ENCODE assay signal across 8 cellular contexts in genomic region chr20:63829943-63830820, GRCh38. TPM values are rescaled to one million over a fixed set of nuclear protein-coding genes. Genes with fewer than 3 reads are reported as not detected.
DNase-seq lines count a peak whose midpoint lies in the region; ATAC-seq and TF ChIP-seq lines count a peak whose summit lies in the region.

No MANE protein-coding gene starts in this region.

- WGBS in SK-N-SH (ENCODE audit: low lambda C conversion rate), result 50% methylated on average over 16 of the region's 95 CpGs
- WGBS in esophagus muscularis mucosa, result 5% methylated on average over 19 of the region's 95 CpGs

- no peaks in the 10 kb centered on the region for H3K36me3 ChIP-seq in SK-N-SH (replicated peaks in 1 of 2; ENCODE audit: control insufficient read depth in 1 of 2, insufficient read depth in 2 of 2, low read length in 1 of 2)
- no peaks in the 10 kb centered on the region for H3K36me3 ChIP-seq in Panc1 (ENCODE audit: control insufficient read depth, insufficient read depth, low read length)
- peaks cover 0 to 3% (median 0%) of the 10 kb centered on the region in 4 donors for H3K36me3 ChIP-seq in esophagus muscularis mucosa
- H3K36me3 ChIP-seq in neutrophil, result no peaks in the 10 kb centered on the region

- H3K9me3 ChIP-seq in SK-N-SH, result no peaks in the 10 kb centered on the region
- no peaks in the 10 kb centered on the region for H3K9me3 ChIP-seq in Panc1 (ENCODE audit: control insufficient read depth, insufficient read depth, low read depth, low read length)
- no peaks in the 10 kb centered on the region for H3K9me3 ChIP-seq in esophagus muscularis mucosa
- H3K9me3 ChIP-seq in neutrophil, result no peaks in the 10 kb centered on the region

- H3K9ac ChIP-seq in SK-N-SH, result no peak overlapping the region

- no peaks in the 10 kb centered on the region for H3K9me2 ChIP-seq in SK-N-SH

- no TSS peak for BruUV-seq in Panc1 (replicated peaks; lab: Mats Ljungman, UMichigan)

- no peak for TF ChIP-seq CTCF in SK-N-SH (IDR thresholded peaks at IDR 0.05)
- TF ChIP-seq CTCF in Panc1 (IDR thresholded peaks at IDR 0.05), result no peak
- no peak for TF ChIP-seq CTCF in esophagus muscularis mucosa (IDR thresholded peaks at IDR 0.05)
- no peak for TF ChIP-seq CTCF in neutrophil (IDR thresholded peaks at IDR 0.05)

- CTCF ChIA-PET in SK-N-SH (lab: Yijun Ruan, JAX) (interaction anchor here (0.8 to 1.5 kb wide), 4 partner anchors 17 to 55 kb away, joined by 3 to 4 read pairs (median 3); no protein-coding TSS in a partner anchor), Panc1 (lab: Charles Lee) (no interaction called here)

- TF ChIP-seq EP300 in SK-N-SH (IDR thresholded peaks at IDR 0.05; ENCODE audit: borderline replicate concordance in 1 of 2, low read depth in 1 of 2, low read length in 1 of 2) (no peak), esophagus muscularis mucosa (IDR thresholded peaks at IDR 0.05) (no peak)

- POLR2A ChIA-PET in SK-N-SH (lab: Yijun Ruan, JAX), result no interaction called here
- POLR2A ChIA-PET in Panc1 (lab: Charles Lee), result no interaction called here

- intact Hi-C loops in Panc1 (cut with micrococcal nuclease; ENCODE audit: unreplicated experiment), result no loop called here
- intact Hi-C loops in esophagus muscularis mucosa (cut with DNase I), result loop anchor here (2.0 kb wide), 1 partner anchor 33 kb away; no protein-coding TSS in a partner anchor

- peak overlapping the region; percentile 63 for H3K4me2 ChIP-seq in SK-N-SH

- in situ Hi-C loops in Panc1 (cut with HindIII; ENCODE audit: low pct_unique_long_range_greater_than_20kb, low sequenced_read_pairs), result no loop called here

- TF ChIP-seq RAD21 in SK-N-SH (IDR thresholded peaks at IDR 0.05; ENCODE audit: low read length), result no peak

- peaks cover 5 to 19% of the 10 kb centered on the region in 2 experiments; a peak in 2 of 4 replicates for H3K4me1 ChIP-seq in SK-N-SH (ENCODE audit: control insufficient read depth in 1 of 2, insufficient read depth in 2 of 2, low read depth in 1 of 2, low read length in 1 of 2)
- H3K4me1 ChIP-seq in Panc1 (ENCODE audit: control insufficient read depth, insufficient read depth, low read length), result peaks cover 40% of the 10 kb centered on the region
- peaks cover 42 to 67% (median 59%) of the 10 kb centered on the region in 4 donors for H3K4me1 ChIP-seq in esophagus muscularis mucosa
- H3K4me1 ChIP-seq in neutrophil (ENCODE audit: control insufficient read depth in 1 of 2, insufficient read depth in 1 of 2, low read depth in 1 of 2, low read length in 1 of 2), result peaks cover 17 to 19% of the 10 kb centered on the region in 2 experiments

- peaks cover 4% of the 10 kb centered on the region for H3F3A ChIP-seq in SK-N-SH (replicated peaks; ENCODE audit: insufficient read depth)

- no peak overlapping the region for H2AFZ ChIP-seq in SK-N-SH (ENCODE audit: low read depth)

- peak; percentile 78 for DNase-seq in SK-N-SH
- no peak for DNase-seq in Panc1 (ENCODE audit: low read depth, low spot score)
- DNase-seq in esophagus muscularis mucosa (ENCODE audit: extremely low spot score), result no peak
- no peak for DNase-seq in T-helper 9 cell
- DNase-seq in effector CD8-positive, alpha-beta T cell (lab: John Stamatoyannopoulos, UW), result no peak
- no peak for DNase-seq in left lobe of liver (ENCODE audit: low spot score)

- ATAC-seq in SK-N-SH treated with all-trans-retinoic acid at 6 μM for 48 hours, result no peak
- no peak; the same call in none of the 2 replicates for ATAC-seq in Panc1
- ATAC-seq in left lobe of liver, result no peak

- TF ChIP-seq POLR2A in esophagus muscularis mucosa (IDR thresholded peaks at IDR 0.05; ENCODE audit: low read depth), result no peak

- peaks cover 6% of the 10 kb centered on the region; the same call in 1 of the 2 replicates for H3K27me3 ChIP-seq in SK-N-SH (ENCODE audit: insufficient read depth)
- no peaks in the 10 kb centered on the region for H3K27me3 ChIP-seq in Panc1 (ENCODE audit: control insufficient read depth, insufficient read depth, low read length)
- peaks cover 0 to 36% (median 0%) of the 10 kb centered on the region in 4 donors for H3K27me3 ChIP-seq in esophagus muscularis mucosa
- H3K27me3 ChIP-seq in neutrophil, result peaks cover 91% of the 10 kb centered on the region

- H3K79me2 ChIP-seq in SK-N-SH (ENCODE audit: insufficient read depth), result no peaks in the 10 kb centered on the region

- H3K4me3 ChIP-seq in SK-N-SH (ENCODE audit: low read depth in 2 of 2, low read length in 1 of 2) (peak overlapping the region; percentile 43 to 54), Panc1 (ENCODE audit: low read depth in 2 of 2, low read length in 2 of 2) (peak overlapping the region; percentile 53 to 63), esophagus muscularis mucosa (peak overlapping the region; percentile 74 to 91 (median 76)), neutrophil (ENCODE audit: low read depth in 1 of 2, low read length in 1 of 2) (peak overlapping the region; percentile 46 to 49)

- H4K20me1 ChIP-seq in SK-N-SH (ENCODE audit: insufficient read depth), result no peaks in the 10 kb centered on the region

- no peak overlapping the region for H3K27ac ChIP-seq in SK-N-SH (ENCODE audit: low read depth in 2 of 2, low read length in 1 of 2)
- peak overlapping the region; percentile 77 for H3K27ac ChIP-seq in Panc1 (ENCODE audit: low read length)
- H3K27ac ChIP-seq in esophagus muscularis mucosa (replicated peaks in 1 of 4), result peak overlapping the region; percentile 72 to 82 (median 77)
- peak overlapping the region; percentile 33 for H3K27ac ChIP-seq in neutrophil

TF ChIP-seq in SK-N-SH, 30 proteins besides CTCF, POLR2A, EP300 and RAD21 (continues in another document):
- TF ChIP-seq, protein P1, sequence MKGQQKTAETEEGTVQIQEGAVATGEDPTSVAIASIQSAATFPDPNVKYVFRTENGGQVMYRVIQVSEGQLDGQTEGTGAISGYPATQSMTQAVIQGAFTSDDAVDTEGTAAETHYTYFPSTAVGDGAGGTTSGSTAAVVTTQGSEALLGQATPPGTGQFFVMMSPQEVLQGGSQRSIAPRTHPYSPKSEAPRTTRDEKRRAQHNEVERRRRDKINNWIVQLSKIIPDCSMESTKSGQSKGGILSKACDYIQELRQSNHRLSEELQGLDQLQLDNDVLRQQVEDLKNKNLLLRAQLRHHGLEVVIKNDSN (IDR thresholded peaks at IDR 0.05; ENCODE audit: borderline replicate concordance, low read depth), result no peak
- no peak for TF ChIP-seq CHD2 (IDR thresholded peaks at IDR 0.05; ENCODE audit: low read length, partially characterized antibody)

TF ChIP-seq in SK-N-SH treated with all-trans-retinoic acid at 6 μM for 48 hours, 23 proteins besides CTCF, POLR2A, EP300 and RAD21:
- TF ChIP-seq ESRRG (CRISPR knock-in tag; IDR thresholded peaks at IDR 0.05), result no peak
- no peak for TF ChIP-seq SNAI2 (CRISPR knock-in tag; IDR thresholded peaks at IDR 0.05)
- TF ChIP-seq ARNTL (CRISPR knock-in tag; IDR thresholded peaks at IDR 0.05; ENCODE audit: borderline replicate concordance, low read depth), result no peak
- TF ChIP-seq CSRNP3 (CRISPR knock-in tag; IDR thresholded peaks at IDR 0.05), result no peak

RNA-seq across cellular contexts. Expression of gene ZBTB46, which starts 0.9 kb away (rescaled TPM):
- polyA plus RNA-seq in SK-N-SH (2012; rRNA removed), result 0.11 and 0.15 TPM in 2 replicates
- polyA plus RNA-seq in SK-N-SH (2012; cell fraction: cytosol; rRNA removed), result 0.10 and 0.26 TPM in 2 replicates
- polyA plus RNA-seq in SK-N-SH (2012; cell fraction: nucleus; rRNA removed), result 0.43 and 0.71 TPM in 2 replicates
- total RNA-seq in Panc1 (2021; ENCODE audit: unreplicated experiment) (15.2 TPM), esophagus muscularis mucosa (10 to 100 TPM in 3 of 4 donors, 1 to 10 TPM in 1; 9.6 to 22.8 (median 13.8) TPM), left lobe of liver (4.7 TPM)
- polyA plus RNA-seq in Panc1 (2012; ENCODE audit: insufficient read length), result 8.3 TPM

RNA-seq across cellular contexts. Expression of gene ABHD16B, which starts 31.1 kb away (rescaled TPM):
- not detected in 2 replicates for polyA plus RNA-seq in SK-N-SH (2012; rRNA removed)
- not detected in 2 replicates for polyA plus RNA-seq in SK-N-SH (2012; cell fraction: cytosol; rRNA removed)
- not detected in 2 replicates for polyA plus RNA-seq in SK-N-SH (2012; cell fraction: nucleus; rRNA removed)
- total RNA-seq in Panc1 (2021; ENCODE audit: unreplicated experiment) (not detected), esophagus muscularis mucosa (not detected), left lobe of liver (not detected)
- 2.2 TPM for polyA plus RNA-seq in Panc1 (2012; ENCODE audit: insufficient read length)

RNA-seq across cellular contexts. Expression of gene TPD52L2, which starts 34.9 kb away (rescaled TPM):
- 137 and 161 TPM in 2 replicates for polyA plus RNA-seq in SK-N-SH (2012; rRNA removed)
- 108 and 143 TPM in 2 replicates for polyA plus RNA-seq in SK-N-SH (2012; cell fraction: cytosol; rRNA removed)
- polyA plus RNA-seq in SK-N-SH (2012; cell fraction: nucleus; rRNA removed), result 139 and 148 TPM in 2 replicates
- total RNA-seq in Panc1 (2021; ENCODE audit: unreplicated experiment) (113 TPM), esophagus muscularis mucosa (100 to 1,000 TPM; 110 to 162 (median 134) TPM), left lobe of liver (17.3 TPM)
- 128 TPM for polyA plus RNA-seq in Panc1 (2012; ENCODE audit: insufficient read length)

Comparison
In these comparisons a context has a peak if more than half of its experiments do, and no peak if none do; other contexts are left out.
1. H3K27ac ChIP-seq: peak in Panc1 (single experiment), esophagus muscularis mucosa (4 of 4) and neutrophil (single experiment); none in SK-N-SH (0 of 2).
2. Peak in every context shown above with its lines, with median percentiles within 50 percentile points of each other: H3K4me3 ChIP-seq.